1 cellular context compared by ENCODE assay signal in the genomic region with DNA sequence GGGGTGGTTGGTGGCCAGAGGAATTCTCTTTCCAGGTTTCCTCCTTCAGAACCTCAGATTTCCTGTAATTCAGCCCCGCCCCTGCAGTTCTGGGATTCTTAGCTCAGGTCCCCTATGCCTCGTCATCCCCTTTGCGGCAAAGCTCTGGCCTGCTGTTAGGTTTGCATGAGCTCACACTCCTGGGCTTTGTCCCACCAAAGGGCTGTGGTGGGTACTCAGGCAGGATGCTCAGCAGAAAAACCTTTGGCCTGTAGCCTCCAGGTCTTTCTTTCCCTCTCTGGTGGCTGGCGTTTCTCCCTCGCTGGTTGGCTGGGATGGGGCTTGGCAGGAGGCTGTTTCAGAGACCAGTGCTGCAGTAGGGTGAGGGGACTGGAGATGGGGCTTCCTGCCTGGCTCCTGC.
TF ChIP-seq lines count a peak whose summit lies in the region.

No MANE protein-coding gene starts in this region.

TF ChIP-seq in HepG2, 621 proteins besides CTCF, POLR2A, EP300 and RAD21:
- TF ChIP-seq KDM2A (CRISPR knock-in tag; IDR thresholded peaks at IDR 0.05; ENCODE audit: borderline replicate concordance, low read depth) (peak; percentile 70), ZNF569 (CRISPR knock-in tag; IDR thresholded peaks at IDR 0.05; ENCODE audit: borderline replicate concordance) (no peak), ZFP82 (CRISPR knock-in tag; IDR thresholded peaks at IDR 0.05; ENCODE audit: borderline replicate concordance) (no peak), ZNF530 (CRISPR knock-in tag; IDR thresholded peaks at IDR 0.05; ENCODE audit: low read depth) (no peak), ZNF17 (CRISPR knock-in tag; IDR thresholded peaks at IDR 0.05) (no peak), MIER3 (CRISPR knock-in tag; IDR thresholded peaks at IDR 0.05; ENCODE audit: borderline replicate concordance) (no peak)
